34 cellular contexts compared by ENCODE assay signal in the genomic region with DNA sequence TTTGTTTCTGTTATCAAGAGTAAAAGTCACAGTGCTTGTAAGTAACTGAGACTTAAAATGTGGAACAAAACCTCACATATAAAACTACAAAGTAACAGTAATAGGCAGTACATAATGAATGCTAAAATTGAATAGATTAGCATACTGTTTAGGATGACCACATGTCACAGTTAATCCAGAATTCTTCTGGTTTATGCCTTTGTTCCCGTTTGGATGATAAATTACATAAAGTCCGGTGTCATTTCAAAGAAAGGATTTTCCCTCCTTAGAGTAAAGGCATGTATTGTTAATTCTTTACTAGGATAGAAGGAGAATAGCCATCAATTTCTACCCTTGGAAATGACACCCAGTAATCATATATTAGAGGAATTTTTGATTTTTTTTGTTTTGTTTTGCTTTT.
"Had no signal": no experiment of that assay in that cellular context is flagged by ENCODE, and none has a peak within 500 bp of the region (broad histone marks: within the 10 kb centered on the region; RNA-seq: fewer than 3 reads in every experiment).

No MANE protein-coding gene starts in this region.

- H3K4me1 Mint-ChIP-seq: activated B cell treated with CpG ODN at 0.5 μM for 24 hours; activated CD4-positive, alpha-beta T cell treated with anti-CD3 and anti-CD28 coated beads, Interleukin-2, amount 10 ng/mL, durations not matched to agents 24 days and 14 days; activated T-helper 17 cell treated with anti-CD3 and anti-CD28 coated beads, Interleukin-2, amount 50 U/mL, for 72 hours had no signal

- H3K27ac Mint-ChIP-seq: activated B cell treated with CpG ODN at 0.5 μM for 24 hours; activated CD4-positive, alpha-beta memory T cell treated with anti-CD3 and anti-CD28 coated beads for 36 hours; activated CD4-positive, alpha-beta T cell treated with anti-CD3 and anti-CD28 coated beads, Interleukin-2, amount 10 ng/mL, durations not matched to agents 24 days and 14 days; activated CD8-positive, alpha-beta T cell treated with anti-CD3 and anti-CD28 coated beads for 36 hours; activated naive CD4-positive, alpha-beta T cell treated with anti-CD3 and anti-CD28 coated beads for 36 hours; activated naive CD4-positive, alpha-beta T cell treated with anti-CD3 and anti-CD28 coated beads, Interleukin-2, amount 50 U/mL, for 72 hours; activated naive CD8-positive, alpha-beta T cell treated with anti-CD3 and anti-CD28 coated beads for 36 hours; activated T-cell treated with anti-CD3 and anti-CD28 coated beads, Interleukin-2, amount 50 U/mL, for 72 hours; activated T-helper 1 cell treated with anti-CD3 and anti-CD28 coated beads, Interleukin-12 subunit alpha, Interleukin-12 subunit beta, Interleukin-2, Interleukin-4 antibody, amounts not matched to agents 30 ng/mL and 10 ng/mL and 1 ng/mL, durations not matched to agents 14 hours and 24 hours and 36 hours; activated T-helper 17 cell treated with anti-CD3 and anti-CD28 coated beads, Interleukin-2, amount 50 U/mL, for 72 hours; T-helper 1 cell treated with Interleukin-12 subunit alpha and Interleukin-12 subunit beta and Interleukin-4 antibody, amounts not matched to agents 30 μg/mL and 1 μg/mL, for 36 hours; T-helper 2 cell treated with Interferon-gamma antibody and Interleukin-4, amounts not matched to agents 5 μg/mL and 100 μg/mL, for 36 hours had no signal

- H3K27me3 Mint-ChIP-seq: activated B cell treated with CpG ODN at 0.5 μM for 24 hours had no signal

- H3K4me3 ChIP-seq: adrenal gland, body of pancreas, breast epithelium had no signal

- H3K27me3 ChIP-seq: adrenal gland, body of pancreas, brain microvascular endothelial cell, breast epithelium had no signal

- H3K9me3 Mint-ChIP-seq: activated B cell treated with CpG ODN at 0.5 μM for 24 hours; activated CD4-positive, alpha-beta memory T cell treated with anti-CD3 and anti-CD28 coated beads for 36 hours; activated CD4-positive, alpha-beta T cell treated with anti-CD3 and anti-CD28 coated beads, Interleukin-2, amount 10 ng/mL, durations not matched to agents 24 days and 14 days; activated CD8-positive, alpha-beta T cell treated with anti-CD3 and anti-CD28 coated beads for 36 hours; activated naive CD4-positive, alpha-beta T cell treated with anti-CD3 and anti-CD28 coated beads for 36 hours; activated naive CD8-positive, alpha-beta T cell treated with anti-CD3 and anti-CD28 coated beads for 36 hours; activated T-cell treated with anti-CD3 and anti-CD28 coated beads, Interleukin-2, amount 50 U/mL, for 4 hours; activated T-helper 1 cell treated with anti-CD3 and anti-CD28 coated beads, Interleukin-12 subunit alpha, Interleukin-12 subunit beta, Interleukin-2, Interleukin-4 antibody, amounts not matched to agents 30 ng/mL and 10 ng/mL and 1 ng/mL, durations not matched to agents 14 hours and 24 hours and 36 hours; activated T-helper 17 cell treated with anti-CD3 and anti-CD28 coated beads, Interleukin-2, amount 50 U/mL, for 72 hours; T-helper 1 cell treated with Interleukin-12 subunit alpha and Interleukin-12 subunit beta and Interleukin-4 antibody, amounts not matched to agents 30 μg/mL and 1 μg/mL, for 36 hours; T-helper 2 cell treated with Interferon-gamma antibody and Interleukin-4, amounts not matched to agents 5 μg/mL and 100 μg/mL, for 36 hours had no signal

- ATAC-seq: activated CD8-positive, alpha-beta T cell treated with anti-CD3 and anti-CD28 coated beads for 36 hours; activated naive CD4-positive, alpha-beta T cell treated with anti-CD3 and anti-CD28 coated beads, Interleukin-2, amount 50 U/mL, for 72 hours; activated T-cell treated with anti-CD3 and anti-CD28 coated beads, Interleukin-2, amount 50 U/mL, for 4 hours; activated T-cell treated with anti-CD3 and anti-CD28 coated beads, Interleukin-2, amount 50 U/mL, for 72 hours; activated T-helper 17 cell treated with anti-CD3 and anti-CD28 coated beads, Interleukin-2, amount 50 U/mL, for 72 hours; body of pancreas had no signal

- H3K36me3 ChIP-seq: adrenal gland, brain microvascular endothelial cell, breast epithelium had no signal

- H3K27ac ChIP-seq: adrenal gland, body of pancreas, brain microvascular endothelial cell, breast epithelium had no signal

- H3K4me3 Mint-ChIP-seq: activated B cell treated with CpG ODN at 0.5 μM for 24 hours; activated CD4-positive, alpha-beta memory T cell treated with anti-CD3 and anti-CD28 coated beads for 36 hours; activated CD4-positive, alpha-beta T cell treated with anti-CD3 and anti-CD28 coated beads, Interleukin-2, amount 10 ng/mL, durations not matched to agents 24 days and 14 days; activated CD8-positive, alpha-beta T cell treated with anti-CD3 and anti-CD28 coated beads for 36 hours; activated naive CD4-positive, alpha-beta T cell treated with anti-CD3 and anti-CD28 coated beads for 36 hours; activated naive CD8-positive, alpha-beta T cell treated with anti-CD3 and anti-CD28 coated beads for 36 hours; activated T-cell treated with anti-CD3 and anti-CD28 coated beads, Interleukin-2, amount 50 U/mL, for 4 hours; activated T-cell treated with anti-CD3 and anti-CD28 coated beads, Interleukin-2, amount 50 U/mL, for 72 hours; activated T-helper 1 cell treated with anti-CD3 and anti-CD28 coated beads, Interleukin-12 subunit alpha, Interleukin-12 subunit beta, Interleukin-2, Interleukin-4 antibody, amounts not matched to agents 30 ng/mL and 10 ng/mL and 1 ng/mL, durations not matched to agents 14 hours and 24 hours and 36 hours; activated T-helper 17 cell treated with anti-CD3 and anti-CD28 coated beads, Interleukin-2, amount 50 U/mL, for 72 hours; T-helper 1 cell treated with Interleukin-12 subunit alpha and Interleukin-12 subunit beta and Interleukin-4 antibody, amounts not matched to agents 30 μg/mL and 1 μg/mL, for 36 hours; T-helper 2 cell treated with Interferon-gamma antibody and Interleukin-4, amounts not matched to agents 5 μg/mL and 100 μg/mL, for 36 hours had no signal

- DNase-seq: activated B cell treated with CpG ODN at 0.5 μM for 24 hours; activated CD4-positive, alpha-beta memory T cell treated with anti-CD3 and anti-CD28 coated beads for 36 hours; activated CD4-positive, alpha-beta T cell treated with anti-CD3 and anti-CD28 coated beads for 4 hours; activated CD4-positive, alpha-beta T cell treated with anti-CD3 and anti-CD28 coated beads, Interleukin-2, amount 10 ng/mL, durations not matched to agents 24 days and 14 days; activated CD4-positive, alpha-beta T cell treated with anti-CD3 and anti-CD28 coated beads, Interleukin-2, amount 50 U/mL, for 1 hour; activated CD4-positive, alpha-beta T cell treated with anti-CD3 and anti-CD28 coated beads, Interleukin-2, amount 50 U/mL, for 4 hours; activated CD4-positive, CD25-positive, alpha-beta regulatory T cell treated with anti-CD3 and anti-CD28 coated beads, Interleukin-2, amount 50 U/mL, for 72 hours; activated CD8-positive, alpha-beta memory T cell treated with anti-CD3 and anti-CD28 coated beads, Interleukin-2, amount 50 U/mL, for 4 hours; activated CD8-positive, alpha-beta T cell treated with anti-CD3 and anti-CD28 coated beads for 36 hours; activated effector memory CD4-positive, alpha-beta T cell treated with anti-CD3 and anti-CD28 coated beads, Interleukin-2, amount 50 U/mL, for 16 hours; activated gamma-delta T cell treated with Interleukin-2 at 50 U/mL for 16 hours; activated naive CD4-positive, alpha-beta T cell; activated naive CD4-positive, alpha-beta T cell treated with anti-CD3 and anti-CD28 coated beads for 36 hours; activated naive CD4-positive, alpha-beta T cell treated with anti-CD3 and anti-CD28 coated beads, Interleukin-2, amount 50 U/mL, for 16 hours; activated naive CD8-positive, alpha-beta T cell treated with anti-CD3 and anti-CD28 coated beads for 36 hours; activated T-cell treated with anti-CD3 and anti-CD28 coated beads for 4 hours; activated T-cell treated with anti-CD3 and anti-CD28 coated beads, Interleukin-2, amount 50 U/mL, for 1 hour; activated T-cell treated with anti-CD3 and anti-CD28 coated beads, Interleukin-2, amount 50 U/mL, for 4 hours; activated T-cell treated with anti-CD3 and anti-CD28 coated beads, Interleukin-2, amount 50 U/mL, for 72 hours; adrenal gland; amniotic stem cell; aorta; body of pancreas; brain microvascular endothelial cell; central memory CD4-positive, alpha-beta T cell; T-helper 1 cell; T-helper 2 cell; T-helper 9 cell had no signal

- H3K9me3 ChIP-seq: adrenal gland, body of pancreas, breast epithelium had no signal

- H3K4me1 ChIP-seq: adrenal gland, body of pancreas, breast epithelium had no signal

- H3K36me3 Mint-ChIP-seq: activated CD4-positive, alpha-beta memory T cell treated with anti-CD3 and anti-CD28 coated beads for 36 hours; activated naive CD4-positive, alpha-beta T cell treated with anti-CD3 and anti-CD28 coated beads, Interleukin-2, amount 50 U/mL, for 72 hours; activated naive CD8-positive, alpha-beta T cell treated with anti-CD3 and anti-CD28 coated beads for 36 hours had no signal
